ENCODE assay signal across 34 cellular contexts in genomic region chr7:123140561-123140960, GRCh38. TPM values are rescaled to one million over a fixed set of nuclear protein-coding genes. Genes with fewer than 3 reads are reported as not detected.
"Had no signal": no experiment of that assay in that cellular context is flagged by ENCODE, and none has a peak within 500 bp of the region (broad histone marks: within the 10 kb centered on the region; RNA-seq: fewer than 3 reads in every experiment).

No MANE protein-coding gene starts in this region.

- H2AFZ ChIP-seq: parathyroid adenoma had no signal

- H3K9me3 ChIP-seq: neutrophil, psoas muscle, stomach, thoracic aorta, thyroid gland, tibial nerve, upper lobe of left lung, vagina had no signal

- H3K4me1 ChIP-seq: parathyroid adenoma, psoas muscle, stomach, thyroid gland, tibial nerve, upper lobe of left lung, vagina had no signal

- H3K27me3 ChIP-seq: neutrophil, stomach, thyroid gland, tibial nerve, upper lobe of left lung, vagina had no signal

- FAIRE-seq: urothelium cell line had no signal

- H3K36me3 ChIP-seq: neutrophil, stomach, thoracic aorta, thyroid gland, tibial nerve, upper lobe of left lung, vagina had no signal

- H3K27ac ChIP-seq: neutrophil, parathyroid adenoma, psoas muscle, skin epidermis, stomach, thoracic aorta, thyroid gland, tibial nerve, upper lobe of left lung, vagina had no signal

- H3K79me2 ChIP-seq: parathyroid adenoma had no signal

- ATAC-seq: naive thymus-derived CD8-positive, alpha-beta T cell; natural killer cell treated with Interleukin-12 subunit alpha and Interleukin-12 subunit beta and Interleukin-15 and Interleukin-18, amount 100 ng/mL, for 72 hours; psoas muscle; right cardiac atrium; sciatic nerve; stimulated activated effector memory CD8-positive, alpha-beta T cell treated with anti-CD3 and anti-CD28 coated beads, Interleukin-12 subunit alpha, Interleukin-12 subunit beta, amount 100 ng/mL, for 72 hours; stimulated activated naive B cell treated with anti-CD40 and anti-IgM and Interleukin-4, amounts not matched to agents 10 μg/mL and 1 μg/mL and 100 μg/mL, for 72 hours had no signal

- DNase-seq: naive thymus-derived CD8-positive, alpha-beta T cell; nephron progenitor cell; nucleus accumbens; posterior cingulate gyrus; psoas muscle; right cardiac atrium; stimulated activated CD4-positive, alpha-beta T cell treated with anti-CD3 and anti-CD28 coated beads, Interleukin-15, amount 100 ng/mL, for 24 hours; stimulated activated CD4-positive, alpha-beta T cell treated with anti-CD3 and anti-CD28 coated beads, Interleukin-2, amount 100 ng/mL, for 24 hours; stimulated activated CD4-positive, alpha-beta T cell treated with anti-CD3 and anti-CD28 coated beads, Interleukin-2, amount 100 ng/mL, for 48 hours; stimulated activated CD4-positive, alpha-beta T cell treated with anti-CD3 and anti-CD28 coated beads, Interleukin-4, amount 100 ng/mL, for 24 hours; stimulated activated naive B cell treated with anti-CD40 and anti-IgM and Interleukin-4, amounts not matched to agents 10 μg/mL and 1 μg/mL and 100 μg/mL, for 72 hours; stimulated activated naive CD4-positive, alpha-beta T cell treated with Interleukin-2 at 50 U/mL for 16 hours; stomach; thyroid gland; trophoblast cell; upper lobe of left lung had no signal

- H3K9ac ChIP-seq: parathyroid adenoma had no signal

- H3K4me3 ChIP-seq: psoas muscle, skin epidermis, stomach, thoracic aorta, thyroid gland, tibial nerve, upper lobe of left lung, vagina had no signal

RNA-seq across cellular contexts. Expression of gene SLC13A1, which starts 59.2 kb away (rescaled TPM):
- total RNA-seq: naive thymus-derived CD8-positive, alpha-beta T cell; natural killer cell treated with Interleukin-12 subunit alpha and Interleukin-12 subunit beta and Interleukin-15 and Interleukin-18, amount 100 ng/mL, for 72 hours; neural crest cell; omental fat pad; osteocyte; progenitor cell of endocrine pancreas; renal cortical epithelial cell; right cardiac atrium; sciatic nerve; subcutaneous adipose tissue; temporal lobe; thoracic aorta; thyroid gland; tibial nerve; upper lobe of left lung; ureter; vagina had no signal
- polyA plus RNA-seq: naive thymus-derived CD8-positive, alpha-beta T cell; psoas muscle; right cardiac atrium; stomach had no signal
